Comparison of ENCODE assay signal across 5 cellular contexts in genomic region chr13:75583101-75583500, GRCh38.
"Had no signal": no experiment of that assay in that cellular context is flagged by ENCODE, and none has a peak within 500 bp of the region (broad histone marks: within the 10 kb centered on the region; RNA-seq: fewer than 3 reads in every experiment).

No MANE protein-coding gene starts in this region.

- DNase-seq: H9, HCEC 1CT had no signal

- H3K4me3 ChIP-seq: GM23338 had no signal

- H2AFZ ChIP-seq: GM23338 had no signal

- H3K27ac ChIP-seq: HL-60 had no signal

- H3K4me2 ChIP-seq: GM23338 had no signal

- ATAC-seq: GM23338, HepG2 had no signal
